ENCODE assay signal across 18 cellular contexts in the genomic region with DNA sequence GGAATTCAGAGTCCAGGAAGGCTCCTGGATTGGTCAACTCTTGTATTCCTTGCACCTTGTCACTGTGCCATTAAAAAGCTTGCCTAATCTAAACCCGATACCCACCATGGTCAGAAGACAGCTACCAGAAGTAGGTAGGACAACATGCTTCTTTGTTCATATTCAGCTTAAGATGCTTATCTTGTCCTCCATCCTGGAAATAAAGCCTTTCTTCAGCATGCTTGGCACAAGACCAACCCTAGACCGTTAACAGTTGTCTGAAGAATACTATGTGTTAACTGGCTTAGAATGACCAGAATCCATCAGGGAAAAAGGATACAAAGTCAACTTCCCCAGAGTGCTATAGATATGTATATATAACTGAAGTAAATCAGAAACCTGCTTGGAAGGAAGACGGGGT.
A peak's percentile ranks its signal among the peaks of the same experiment; 100 is the strongest.
DNase-seq lines count a peak whose midpoint lies in the region; ATAC-seq, FAIRE-seq and TF ChIP-seq lines count a peak whose summit lies in the region.
"Had no signal": no experiment of that assay in that cellular context is flagged by ENCODE, and none has a peak within 500 bp of the region (broad histone marks: within the 10 kb centered on the region; RNA-seq: fewer than 3 reads in every experiment).

No MANE protein-coding gene starts in this region.

- H3K27me3 ChIP-seq in mammary epithelial cell (ENCODE audit: insufficient read depth, low read length) (no peaks in the 10 kb centered on the region), K562 (ENCODE audit: control insufficient read depth in 2 of 2, insufficient read depth in 2 of 2, low read length in 2 of 2) (no peaks in the 10 kb centered on the region)

- H3K36me3 Mint-ChIP-seq in MCF 10A (ENCODE audit: insufficient read depth, unreplicated experiment), result peaks cover 6% of the 10 kb centered on the region
- H3K36me3 Mint-ChIP-seq in Calu3 (ENCODE audit: insufficient read depth, unreplicated experiment), result no peaks in the 10 kb centered on the region

- H3K4me1 Mint-ChIP-seq in MCF 10A (ENCODE audit: insufficient read depth, unreplicated experiment) (no peaks in the 10 kb centered on the region), Calu3 (ENCODE audit: low read depth, unreplicated experiment) (no peaks in the 10 kb centered on the region)
- H3K4me1 Mint-ChIP-seq: H9 had no signal

- no peaks in the 10 kb centered on the region for H3K9me3 Mint-ChIP-seq in MCF 10A (ENCODE audit: unreplicated experiment)
- H3K9me3 Mint-ChIP-seq in Calu3 (ENCODE audit: low read depth, unreplicated experiment), result peaks cover 4% of the 10 kb centered on the region

- H3K9ac ChIP-seq in mammary epithelial cell (ENCODE audit: insufficient read depth, low read length), result no peak overlapping the region
- H3K9ac ChIP-seq in K562 (ENCODE audit: insufficient read depth in 1 of 2, low read depth in 2 of 2, low read length in 2 of 2), result no peak overlapping the region

- H3K4me1 ChIP-seq in mammary epithelial cell (ENCODE audit: insufficient read depth, low read length) (no peaks in the 10 kb centered on the region), K562 (replicated peaks in 1 of 2; ENCODE audit: control insufficient read depth in 2 of 2, insufficient read depth in 2 of 2, low read length in 2 of 2) (no peaks in the 10 kb centered on the region)
- H3K4me1 ChIP-seq: A549 had no signal

- H3K27ac Mint-ChIP-seq in MCF 10A (ENCODE audit: low read depth, unreplicated experiment), result no peak overlapping the region
- no peak overlapping the region for H3K27ac Mint-ChIP-seq in Calu3 (ENCODE audit: unreplicated experiment)
- H3K27ac Mint-ChIP-seq: H9 had no signal

- DNase-seq in mammary epithelial cell (peak; percentile 36), MCF 10A (ENCODE audit: unreplicated experiment) (no peak), NCI-H2196 treated with DMSO at 0.1 percent for 48 hours (lab: John Stamatoyannopoulos, UW; ENCODE audit: unreplicated experiment) (peak; percentile 26), K562 (ENCODE audit: extremely low read depth in 1 of 4, low spot score in 3 of 4) (no peak), pons (ENCODE audit: low spot score) (peak; percentile 35), NCI-H128 (lab: John Stamatoyannopoulos, UW; ENCODE audit: unreplicated experiment) (no peak), Calu3 (no peak)
- DNase-seq in stimulated activated CD4-positive, alpha-beta T cell treated with anti-CD3 and anti-CD28 coated beads, Interleukin-4, amount 100 ng/mL, for 24 hours, result no peak
- DNase-seq: C1 segment of cervical spinal cord, EL, H9, Karpas-422, NCI-H1417 treated with DMSO at 0.1 percent for 48 hours, NCI-H2081, NCI-H526 treated with DMSO at 0.1 percent for 48 hours had no signal

- 17% methylated on average over 3 of the region's 3 CpGs for WGBS in mammary epithelial cell (ENCODE audit: low coverage, missing lambda C conversion rate)
- 53% methylated on average over 3 of the region's 3 CpGs for whole genome bisulfite sequencing in K562 (ENCODE audit: insufficient coverage, low coverage, missing lambda C conversion rate)

- no peak for TF ChIP-seq CTCF in mammary epithelial cell (conservative IDR thresholded peaks at IDR 0.05 in 1 of 2, IDR thresholded peaks at IDR 0.05 in 1 of 2; ENCODE audit: extremely low read depth in 1 of 2, insufficient read depth in 1 of 2, low read depth in 1 of 2, low read length in 2 of 2)
- no peak for TF ChIP-seq CTCF in MCF 10A (IDR thresholded peaks at IDR 0.05; ENCODE audit: unreplicated experiment)
- TF ChIP-seq CTCF in K562 (IDR thresholded peaks at IDR 0.05 in 2 of 3, conservative IDR thresholded peaks at IDR 0.05 in 1 of 3; ENCODE audit: insufficient read depth in 2 of 3, low read depth in 1 of 3, low read length in 3 of 3), result no peak
- no peak for TF ChIP-seq CTCF in Calu3 (IDR thresholded peaks at IDR 0.05; ENCODE audit: unreplicated experiment)

- H4K20me1 ChIP-seq in mammary epithelial cell (ENCODE audit: insufficient read depth, low read length) (no peaks in the 10 kb centered on the region), K562 (replicated peaks; ENCODE audit: control insufficient read depth, insufficient read depth, low read length) (no peaks in the 10 kb centered on the region)

- POLR2A ChIA-PET in MCF 10A (lab: Yijun Ruan, JAX), result interaction anchor here (0.6 kb wide), 1 partner anchor 16 kb away, joined by 3 read pairs; no protein-coding TSS in a partner anchor
- POLR2A ChIA-PET in K562 (lab: Yijun Ruan, JAX), result no interaction called here

- peaks cover 5% of the 10 kb centered on the region for H3K9me3 ChIP-seq in mammary epithelial cell (replicated peaks; ENCODE audit: insufficient read depth, low read length)
- H3K9me3 ChIP-seq in K562 (replicated peaks; ENCODE audit: control insufficient read depth, insufficient read depth, low read depth, low read length), result no peaks in the 10 kb centered on the region
- H3K9me3 ChIP-seq: A549 had no signal

- in situ Hi-C loops in mammary epithelial cell (cut with MboI; ENCODE audit: low sequenced_read_pairs in 2 of 2) (no loop called here), K562 (cut with MboI) (no loop called here)

- TF ChIP-seq EP300 in K562 (IDR thresholded peaks at IDR 0.05; ENCODE audit: low read length), result no peak

- H3K4me3 Mint-ChIP-seq in MCF 10A (ENCODE audit: unreplicated experiment) (no peak overlapping the region), Calu3 (ENCODE audit: low read depth, unreplicated experiment) (no peak overlapping the region)
- H3K4me3 Mint-ChIP-seq: H9 had no signal

- H3K9me1 ChIP-seq in K562 (ENCODE audit: control insufficient read depth, insufficient read depth, low read length), result no peaks in the 10 kb centered on the region

- H3K27ac ChIP-seq in mammary epithelial cell (ENCODE audit: insufficient read depth, low read depth, low read length), result no peak overlapping the region
- no peak overlapping the region for H3K27ac ChIP-seq in K562 (ENCODE audit: extremely low read depth, low read depth, low read length)
- H3K27ac ChIP-seq: A549 had no signal

- no peaks in the 10 kb centered on the region for H3K36me3 ChIP-seq in mammary epithelial cell (ENCODE audit: insufficient read depth, low read length)
- H3K36me3 ChIP-seq in K562 (ENCODE audit: control insufficient read depth, insufficient read depth, low read length), result no peaks in the 10 kb centered on the region

- TF ChIP-seq RAD21 in K562 (CRISPR knock-in tag; conservative IDR thresholded peaks at IDR 0.05 in 1 of 2, IDR thresholded peaks at IDR 0.05 in 1 of 2), result no peak

- no peaks in the 10 kb centered on the region for H3K79me2 ChIP-seq in mammary epithelial cell (ENCODE audit: insufficient read depth, low read length)
- no peaks in the 10 kb centered on the region for H3K79me2 ChIP-seq in K562 (ENCODE audit: control insufficient read depth, insufficient read depth, low read length)

- H3K4me3 ChIP-seq in mammary epithelial cell (replicated peaks in 1 of 3; ENCODE audit: insufficient read depth in 1 of 3, low read depth in 2 of 3, low read length in 3 of 3), result no peak overlapping the region
- no peak overlapping the region for H3K4me3 ChIP-seq in K562
- H3K4me3 ChIP-seq: A549 had no signal

- CTCF ChIA-PET in mammary epithelial cell (lab: Charles Lee; ENCODE audit: low non-redundant PET) (no interaction called here), MCF 10A (lab: Yijun Ruan, JAX) (no interaction called here), K562 (lab: Yijun Ruan, JAX; ENCODE audit: low intra/inter-chr PET ratio) (no interaction called here), Calu3 (lab: Charles Lee) (no interaction called here)

- intact Hi-C loops in mammary epithelial cell (cut with micrococcal nuclease), result no loop called here
- intact Hi-C loops in MCF 10A (cut with micrococcal nuclease), result no loop called here
- intact Hi-C loops in K562 (cut with micrococcal nuclease), result no loop called here
- intact Hi-C loops in Calu3 (cut with micrococcal nuclease; ENCODE audit: unreplicated experiment), result no loop called here

- H3K27me3 Mint-ChIP-seq in MCF 10A (ENCODE audit: insufficient read depth, unreplicated experiment), result no peaks in the 10 kb centered on the region
- H3K27me3 Mint-ChIP-seq in Calu3 (ENCODE audit: unreplicated experiment), result no peaks in the 10 kb centered on the region

- H2AFZ ChIP-seq in mammary epithelial cell (ENCODE audit: low read depth, low read length), result no peak overlapping the region
- no peak overlapping the region for H2AFZ ChIP-seq in K562 (ENCODE audit: low read depth, low read length)

- no peak for FAIRE-seq in K562 (lab: Jason Lieb, UNC)
- FAIRE-seq: A549, GM19239 had no signal

- dilution Hi-C loops in mammary epithelial cell (cut with HindIII; ENCODE audit: low sequenced_read_pairs), result no loop called here

- no peak for ATAC-seq in K562
- ATAC-seq: A549, Right ventricle myocardium inferior had no signal

- BruUV-seq in mammary epithelial cell (replicated peaks; lab: Mats Ljungman, UMichigan) (no TSS peak), MCF 10A (replicated peaks; lab: Mats Ljungman, UMichigan) (no TSS peak), K562 (replicated peaks; lab: Mats Ljungman, UMichigan) (no TSS peak), Calu3 (replicated peaks; lab: Mats Ljungman, UMichigan) (no TSS peak)

- no peak for TF ChIP-seq POLR2A in K562 (conservative IDR thresholded peaks at IDR 0.05)

- H3K4me2 ChIP-seq in mammary epithelial cell (ENCODE audit: insufficient read depth, low read depth, low read length) (no peak overlapping the region), K562 (ENCODE audit: insufficient read depth, low read length) (no peak overlapping the region)
- H3K4me2 ChIP-seq: A549 had no signal

TF ChIP-seq in K562, 482 proteins besides CTCF, POLR2A, EP300 and RAD21 (continues in another document):
- TF ChIP-seq, protein P1, sequence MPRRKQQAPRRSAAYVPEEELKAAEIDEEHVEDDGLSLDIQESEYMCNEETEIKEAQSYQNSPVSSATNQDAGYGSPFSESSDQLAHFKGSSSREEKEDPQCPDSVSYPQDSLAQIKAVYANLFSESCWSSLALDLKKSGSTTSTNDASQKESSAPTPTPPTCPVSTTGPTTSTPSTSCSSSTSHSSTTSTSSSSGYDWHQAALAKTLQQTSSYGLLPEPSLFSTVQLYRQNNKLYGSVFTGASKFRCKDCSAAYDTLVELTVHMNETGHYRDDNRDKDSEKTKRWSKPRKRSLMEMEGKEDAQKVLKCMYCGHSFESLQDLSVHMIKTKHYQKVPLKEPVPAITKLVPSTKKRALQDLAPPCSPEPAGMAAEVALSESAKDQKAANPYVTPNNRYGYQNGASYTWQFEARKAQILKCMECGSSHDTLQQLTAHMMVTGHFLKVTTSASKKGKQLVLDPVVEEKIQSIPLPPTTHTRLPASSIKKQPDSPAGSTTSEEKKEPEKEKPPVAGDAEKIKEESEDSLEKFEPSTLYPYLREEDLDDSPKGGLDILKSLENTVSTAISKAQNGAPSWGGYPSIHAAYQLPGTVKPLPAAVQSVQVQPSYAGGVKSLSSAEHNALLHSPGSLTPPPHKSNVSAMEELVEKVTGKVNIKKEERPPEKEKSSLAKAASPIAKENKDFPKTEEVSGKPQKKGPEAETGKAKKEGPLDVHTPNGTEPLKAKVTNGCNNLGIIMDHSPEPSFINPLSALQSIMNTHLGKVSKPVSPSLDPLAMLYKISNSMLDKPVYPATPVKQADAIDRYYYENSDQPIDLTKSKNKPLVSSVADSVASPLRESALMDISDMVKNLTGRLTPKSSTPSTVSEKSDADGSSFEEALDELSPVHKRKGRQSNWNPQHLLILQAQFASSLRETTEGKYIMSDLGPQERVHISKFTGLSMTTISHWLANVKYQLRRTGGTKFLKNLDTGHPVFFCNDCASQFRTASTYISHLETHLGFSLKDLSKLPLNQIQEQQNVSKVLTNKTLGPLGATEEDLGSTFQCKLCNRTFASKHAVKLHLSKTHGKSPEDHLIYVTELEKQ (CRISPR knock-in tag; IDR thresholded peaks at IDR 0.05), result no peak

Comparison
In these comparisons a context has a peak if more than half of its experiments do, and no peak if none do; other contexts are left out.
1. DNase-seq: peak in mammary epithelial cell (single experiment), NCI-H2196 treated with DMSO at 0.1 percent for 48 hours (single experiment) and pons (single experiment); none in MCF 10A (single experiment), K562 (0 of 4), NCI-H128 (single experiment), stimulated activated CD4-positive, alpha-beta T cell treated with anti-CD3 and anti-CD28 coated beads, Interleukin-4, amount 100 ng/mL, for 24 hours (single experiment) and Calu3 (single experiment).